In the genomic region with DNA sequence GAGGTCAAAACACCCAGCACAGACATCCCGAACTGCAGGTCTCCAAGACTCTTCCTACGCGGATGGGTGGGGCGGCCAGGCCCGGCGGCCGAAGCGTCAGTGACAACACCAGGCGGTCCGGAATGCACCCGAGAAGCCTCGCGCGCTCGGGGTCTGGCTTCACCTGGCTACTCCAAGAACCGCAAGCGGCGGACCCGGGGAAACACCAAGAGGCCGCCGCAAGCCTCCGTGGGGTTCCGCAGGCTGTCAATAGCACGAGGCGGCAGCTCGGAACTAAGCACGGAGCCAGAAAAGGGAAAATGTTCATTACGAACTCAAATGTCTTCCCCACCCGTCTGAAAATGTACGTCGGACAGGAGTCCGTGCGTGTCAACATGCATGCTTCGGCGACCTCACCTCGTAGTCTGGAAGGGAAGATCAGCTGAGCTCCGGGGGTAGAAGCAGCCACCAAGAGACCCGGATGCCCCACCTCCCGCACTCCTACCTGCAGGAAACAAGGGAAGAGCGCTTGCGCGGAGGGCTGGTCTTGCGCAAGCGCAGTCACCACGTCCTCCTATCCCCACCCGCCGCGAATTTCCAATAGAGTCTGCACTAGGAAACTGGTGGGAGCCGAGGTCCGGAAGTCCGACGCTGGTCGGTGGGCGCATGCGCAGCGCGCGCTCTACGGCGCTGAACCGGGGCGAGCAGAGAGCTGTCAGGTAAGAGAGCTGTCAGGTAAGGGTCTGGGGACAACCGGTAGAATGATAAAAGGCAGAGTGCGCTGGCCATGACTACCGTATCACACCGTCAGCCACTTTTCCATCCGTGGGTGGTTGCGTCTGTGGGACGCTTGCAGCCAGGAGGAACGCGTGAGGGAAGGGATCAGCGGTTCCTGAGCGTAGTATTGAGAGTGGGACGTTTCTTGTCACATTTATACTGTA, we compare ENCODE assay signal across 1 cellular context.
TF ChIP-seq lines count a peak whose summit lies in the region.

A gene (plus strand): TSS at position 646 of the 920 bp plus-strand sequence. CDS start 3,864 bp downstream, outside the sequence.
A gene (minus strand): TSS at position 500 of the 920 bp plus-strand sequence. CDS start 958 bp downstream, outside the sequence.

TF ChIP-seq in HEK293, 187 proteins besides CTCF, POLR2A, EP300 and RAD21 (continued from another document and continues in another):
- TF ChIP-seq, protein P1, sequence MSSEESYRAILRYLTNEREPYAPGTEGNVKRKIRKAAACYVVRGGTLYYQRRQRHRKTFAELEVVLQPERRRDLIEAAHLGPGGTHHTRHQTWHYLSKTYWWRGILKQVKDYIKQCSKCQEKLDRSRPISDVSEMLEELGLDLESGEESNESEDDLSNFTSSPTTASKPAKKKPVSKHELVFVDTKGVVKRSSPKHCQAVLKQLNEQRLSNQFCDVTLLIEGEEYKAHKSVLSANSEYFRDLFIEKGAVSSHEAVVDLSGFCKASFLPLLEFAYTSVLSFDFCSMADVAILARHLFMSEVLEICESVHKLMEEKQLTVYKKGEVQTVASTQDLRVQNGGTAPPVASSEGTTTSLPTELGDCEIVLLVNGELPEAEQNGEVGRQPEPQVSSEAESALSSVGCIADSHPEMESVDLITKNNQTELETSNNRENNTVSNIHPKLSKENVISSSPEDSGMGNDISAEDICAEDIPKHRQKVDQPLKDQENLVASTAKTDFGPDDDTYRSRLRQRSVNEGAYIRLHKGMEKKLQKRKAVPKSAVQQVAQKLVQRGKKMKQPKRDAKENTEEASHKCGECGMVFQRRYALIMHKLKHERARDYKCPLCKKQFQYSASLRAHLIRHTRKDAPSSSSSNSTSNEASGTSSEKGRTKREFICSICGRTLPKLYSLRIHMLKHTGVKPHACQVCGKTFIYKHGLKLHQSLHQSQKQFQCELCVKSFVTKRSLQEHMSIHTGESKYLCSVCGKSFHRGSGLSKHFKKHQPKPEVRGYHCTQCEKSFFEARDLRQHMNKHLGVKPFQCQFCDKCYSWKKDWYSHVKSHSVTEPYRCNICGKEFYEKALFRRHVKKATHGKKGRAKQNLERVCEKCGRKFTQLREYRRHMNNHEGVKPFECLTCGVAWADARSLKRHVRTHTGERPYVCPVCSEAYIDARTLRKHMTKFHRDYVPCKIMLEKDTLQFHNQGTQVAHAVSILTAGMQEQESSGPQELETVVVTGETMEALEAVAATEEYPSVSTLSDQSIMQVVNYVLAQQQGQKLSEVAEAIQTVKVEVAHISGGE (tag by site-specific recombination; conservative IDR thresholded peaks at IDR 0.05; ENCODE audit: low read depth): peak; percentile 72
- TF ChIP-seq ZNF747 (tag by site-specific recombination; IDR thresholded peaks at IDR 0.05): no peak
- TF ChIP-seq ZNF558 (tag by site-specific recombination; IDR thresholded peaks at IDR 0.05): no peak
- TF ChIP-seq, protein P2, sequence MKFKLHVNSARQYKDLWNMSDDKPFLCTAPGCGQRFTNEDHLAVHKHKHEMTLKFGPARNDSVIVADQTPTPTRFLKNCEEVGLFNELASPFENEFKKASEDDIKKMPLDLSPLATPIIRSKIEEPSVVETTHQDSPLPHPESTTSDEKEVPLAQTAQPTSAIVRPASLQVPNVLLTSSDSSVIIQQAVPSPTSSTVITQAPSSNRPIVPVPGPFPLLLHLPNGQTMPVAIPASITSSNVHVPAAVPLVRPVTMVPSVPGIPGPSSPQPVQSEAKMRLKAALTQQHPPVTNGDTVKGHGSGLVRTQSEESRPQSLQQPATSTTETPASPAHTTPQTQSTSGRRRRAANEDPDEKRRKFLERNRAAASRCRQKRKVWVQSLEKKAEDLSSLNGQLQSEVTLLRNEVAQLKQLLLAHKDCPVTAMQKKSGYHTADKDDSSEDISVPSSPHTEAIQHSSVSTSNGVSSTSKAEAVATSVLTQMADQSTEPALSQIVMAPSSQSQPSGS (tag by site-specific recombination; IDR thresholded peaks at IDR 0.05; ENCODE audit: low read depth): no peak
- TF ChIP-seq, protein P3, sequence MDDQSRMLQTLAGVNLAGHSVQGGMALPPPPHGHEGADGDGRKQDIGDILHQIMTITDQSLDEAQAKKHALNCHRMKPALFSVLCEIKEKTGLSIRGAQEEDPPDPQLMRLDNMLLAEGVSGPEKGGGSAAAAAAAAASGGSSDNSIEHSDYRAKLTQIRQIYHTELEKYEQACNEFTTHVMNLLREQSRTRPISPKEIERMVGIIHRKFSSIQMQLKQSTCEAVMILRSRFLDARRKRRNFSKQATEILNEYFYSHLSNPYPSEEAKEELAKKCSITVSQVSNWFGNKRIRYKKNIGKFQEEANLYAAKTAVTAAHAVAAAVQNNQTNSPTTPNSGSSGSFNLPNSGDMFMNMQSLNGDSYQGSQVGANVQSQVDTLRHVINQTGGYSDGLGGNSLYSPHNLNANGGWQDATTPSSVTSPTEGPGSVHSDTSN (CRISPR knock-in tag; IDR thresholded peaks at IDR 0.05): no peak
- TF ChIP-seq ZNF391 (tag by site-specific recombination; IDR thresholded peaks at IDR 0.05; ENCODE audit: borderline replicate concordance, low read depth): no peak
- TF ChIP-seq GLIS1 (tag by site-specific recombination; IDR thresholded peaks at IDR 0.05): peak; percentile 80
- TF ChIP-seq ZNF133 (tag by site-specific recombination; IDR thresholded peaks at IDR 0.05): no peak
- TF ChIP-seq ZNF510 (tag by site-specific recombination; IDR thresholded peaks at IDR 0.05; ENCODE audit: insufficient replicate concordance): no peak
- TF ChIP-seq ZBTB7A (tag by site-specific recombination; IDR thresholded peaks at IDR 0.05; ENCODE audit: low read depth): no peak
- TF ChIP-seq, protein P4, sequence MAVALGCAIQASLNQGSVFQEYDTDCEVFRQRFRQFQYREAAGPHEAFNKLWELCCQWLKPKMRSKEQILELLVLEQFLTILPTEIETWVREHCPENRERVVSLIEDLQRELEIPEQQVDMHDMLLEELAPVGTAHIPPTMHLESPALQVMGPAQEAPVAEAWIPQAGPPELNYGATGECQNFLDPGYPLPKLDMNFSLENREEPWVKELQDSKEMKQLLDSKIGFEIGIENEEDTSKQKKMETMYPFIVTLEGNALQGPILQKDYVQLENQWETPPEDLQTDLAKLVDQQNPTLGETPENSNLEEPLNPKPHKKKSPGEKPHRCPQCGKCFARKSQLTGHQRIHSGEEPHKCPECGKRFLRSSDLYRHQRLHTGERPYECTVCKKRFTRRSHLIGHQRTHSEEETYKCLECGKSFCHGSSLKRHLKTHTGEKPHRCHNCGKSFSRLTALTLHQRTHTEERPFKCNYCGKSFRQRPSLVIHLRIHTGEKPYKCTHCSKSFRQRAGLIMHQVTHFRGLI (tag by site-specific recombination; IDR thresholded peaks at IDR 0.05): no peak
- TF ChIP-seq, protein P5, sequence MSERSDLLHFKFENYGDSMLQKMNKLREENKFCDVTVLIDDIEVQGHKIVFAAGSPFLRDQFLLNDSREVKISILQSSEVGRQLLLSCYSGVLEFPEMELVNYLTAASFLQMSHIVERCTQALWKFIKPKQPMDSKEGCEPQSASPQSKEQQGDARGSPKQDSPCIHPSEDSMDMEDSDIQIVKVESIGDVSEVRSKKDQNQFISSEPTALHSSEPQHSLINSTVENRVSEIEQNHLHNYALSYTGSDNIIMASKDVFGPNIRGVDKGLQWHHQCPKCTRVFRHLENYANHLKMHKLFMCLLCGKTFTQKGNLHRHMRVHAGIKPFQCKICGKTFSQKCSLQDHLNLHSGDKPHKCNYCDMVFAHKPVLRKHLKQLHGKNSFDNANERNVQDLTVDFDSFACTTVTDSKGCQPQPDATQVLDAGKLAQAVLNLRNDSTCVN (tag by site-specific recombination; optimal IDR thresholded peaks at IDR 0.05): peak; percentile 41
- TF ChIP-seq, protein P6, sequence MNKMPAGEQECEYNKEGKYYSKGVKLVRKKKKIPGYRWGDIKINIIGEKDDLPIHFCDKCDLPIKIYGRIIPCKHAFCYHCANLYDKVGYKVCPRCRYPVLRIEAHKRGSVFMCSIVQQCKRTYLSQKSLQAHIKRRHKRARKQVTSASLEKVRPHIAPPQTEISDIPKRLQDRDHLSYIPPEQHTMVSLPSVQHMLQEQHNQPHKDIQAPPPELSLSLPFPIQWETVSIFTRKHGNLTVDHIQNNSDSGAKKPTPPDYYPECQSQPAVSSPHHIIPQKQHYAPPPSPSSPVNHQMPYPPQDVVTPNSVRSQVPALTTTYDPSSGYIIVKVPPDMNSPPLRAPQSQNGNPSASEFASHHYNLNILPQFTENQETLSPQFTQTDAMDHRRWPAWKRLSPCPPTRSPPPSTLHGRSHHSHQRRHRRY (tag by site-specific recombination; IDR thresholded peaks at IDR 0.05): no peak
- no peak for TF ChIP-seq ZNF214 (tag by site-specific recombination; IDR thresholded peaks at IDR 0.05; ENCODE audit: borderline replicate concordance)
- TF ChIP-seq, protein P7, sequence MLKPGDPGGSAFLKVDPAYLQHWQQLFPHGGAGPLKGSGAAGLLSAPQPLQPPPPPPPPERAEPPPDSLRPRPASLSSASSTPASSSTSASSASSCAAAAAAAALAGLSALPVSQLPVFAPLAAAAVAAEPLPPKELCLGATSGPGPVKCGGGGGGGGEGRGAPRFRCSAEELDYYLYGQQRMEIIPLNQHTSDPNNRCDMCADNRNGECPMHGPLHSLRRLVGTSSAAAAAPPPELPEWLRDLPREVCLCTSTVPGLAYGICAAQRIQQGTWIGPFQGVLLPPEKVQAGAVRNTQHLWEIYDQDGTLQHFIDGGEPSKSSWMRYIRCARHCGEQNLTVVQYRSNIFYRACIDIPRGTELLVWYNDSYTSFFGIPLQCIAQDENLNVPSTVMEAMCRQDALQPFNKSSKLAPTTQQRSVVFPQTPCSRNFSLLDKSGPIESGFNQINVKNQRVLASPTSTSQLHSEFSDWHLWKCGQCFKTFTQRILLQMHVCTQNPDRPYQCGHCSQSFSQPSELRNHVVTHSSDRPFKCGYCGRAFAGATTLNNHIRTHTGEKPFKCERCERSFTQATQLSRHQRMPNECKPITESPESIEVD (tag by site-specific recombination; IDR thresholded peaks at IDR 0.05): no peak
- TF ChIP-seq, protein P8, sequence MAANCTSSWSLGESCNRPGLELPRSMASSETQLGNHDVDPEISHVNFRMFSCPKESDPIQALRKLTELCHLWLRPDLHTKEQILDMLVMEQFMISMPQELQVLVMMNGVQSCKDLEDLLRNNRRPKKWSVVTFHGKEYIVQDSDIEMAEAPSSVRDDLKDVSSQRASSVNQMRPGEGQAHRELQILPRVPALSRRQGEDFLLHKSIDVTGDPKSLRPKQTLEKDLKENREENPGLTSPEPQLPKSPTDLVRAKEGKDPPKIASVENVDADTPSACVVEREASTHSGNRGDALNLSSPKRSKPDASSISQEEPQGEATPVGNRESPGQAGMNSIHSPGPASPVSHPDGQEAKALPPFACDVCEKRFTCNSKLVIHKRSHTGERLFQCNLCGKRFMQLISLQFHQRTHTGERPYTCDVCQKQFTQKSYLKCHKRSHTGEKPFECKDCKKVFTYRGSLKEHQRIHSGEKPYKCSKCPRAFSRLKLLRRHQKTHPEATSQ (tag by site-specific recombination; IDR thresholded peaks at IDR 0.05): no peak
- 0 out of 2 replicates have a peak, but pooled peaks have one; percentile 40 for TF ChIP-seq HOXC10 (CRISPR knock-in tag; IDR thresholded peaks at IDR 0.05)
- TF ChIP-seq GLI4 (tag by site-specific recombination; IDR thresholded peaks at IDR 0.05): no peak
- TF ChIP-seq ZFP69B (tag by site-specific recombination; IDR thresholded peaks at IDR 0.05): 0 out of 2 replicates have a peak, but pooled peaks have one; percentile 22
- TF ChIP-seq ZNF404 (tag by site-specific recombination; IDR thresholded peaks at IDR 0.05): no peak
- no peak for TF ChIP-seq ZNF530 (tag by site-specific recombination; IDR thresholded peaks at IDR 0.05; ENCODE audit: low read depth)
- no peak for TF ChIP-seq ZNF791 (tag by site-specific recombination; IDR thresholded peaks at IDR 0.05)
- TF ChIP-seq MEIS1 (CRISPR knock-in tag; IDR thresholded peaks at IDR 0.05; ENCODE audit: borderline replicate concordance): no peak
- no peak for TF ChIP-seq ZNF837 (tag by site-specific recombination; IDR thresholded peaks at IDR 0.05)
- no peak for TF ChIP-seq OSR2 (tag by site-specific recombination; IDR thresholded peaks at IDR 0.05)
- TF ChIP-seq, protein P9, sequence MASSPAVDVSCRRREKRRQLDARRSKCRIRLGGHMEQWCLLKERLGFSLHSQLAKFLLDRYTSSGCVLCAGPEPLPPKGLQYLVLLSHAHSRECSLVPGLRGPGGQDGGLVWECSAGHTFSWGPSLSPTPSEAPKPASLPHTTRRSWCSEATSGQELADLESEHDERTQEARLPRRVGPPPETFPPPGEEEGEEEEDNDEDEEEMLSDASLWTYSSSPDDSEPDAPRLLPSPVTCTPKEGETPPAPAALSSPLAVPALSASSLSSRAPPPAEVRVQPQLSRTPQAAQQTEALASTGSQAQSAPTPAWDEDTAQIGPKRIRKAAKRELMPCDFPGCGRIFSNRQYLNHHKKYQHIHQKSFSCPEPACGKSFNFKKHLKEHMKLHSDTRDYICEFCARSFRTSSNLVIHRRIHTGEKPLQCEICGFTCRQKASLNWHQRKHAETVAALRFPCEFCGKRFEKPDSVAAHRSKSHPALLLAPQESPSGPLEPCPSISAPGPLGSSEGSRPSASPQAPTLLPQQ (tag by site-specific recombination; IDR thresholded peaks at IDR 0.05): 0 out of 2 replicates have a peak, but pooled peaks have one; percentile 53
- no peak for TF ChIP-seq ZNF433 (tag by site-specific recombination; IDR thresholded peaks at IDR 0.05; ENCODE audit: low read depth)
- no peak for TF ChIP-seq FEZF1 (tag by site-specific recombination; IDR thresholded peaks at IDR 0.05)
- TF ChIP-seq ZSCAN30 (tag by site-specific recombination; IDR thresholded peaks at IDR 0.05): peak; percentile 43; the same call in 1 of the 2 replicates
- TF ChIP-seq, protein P10, sequence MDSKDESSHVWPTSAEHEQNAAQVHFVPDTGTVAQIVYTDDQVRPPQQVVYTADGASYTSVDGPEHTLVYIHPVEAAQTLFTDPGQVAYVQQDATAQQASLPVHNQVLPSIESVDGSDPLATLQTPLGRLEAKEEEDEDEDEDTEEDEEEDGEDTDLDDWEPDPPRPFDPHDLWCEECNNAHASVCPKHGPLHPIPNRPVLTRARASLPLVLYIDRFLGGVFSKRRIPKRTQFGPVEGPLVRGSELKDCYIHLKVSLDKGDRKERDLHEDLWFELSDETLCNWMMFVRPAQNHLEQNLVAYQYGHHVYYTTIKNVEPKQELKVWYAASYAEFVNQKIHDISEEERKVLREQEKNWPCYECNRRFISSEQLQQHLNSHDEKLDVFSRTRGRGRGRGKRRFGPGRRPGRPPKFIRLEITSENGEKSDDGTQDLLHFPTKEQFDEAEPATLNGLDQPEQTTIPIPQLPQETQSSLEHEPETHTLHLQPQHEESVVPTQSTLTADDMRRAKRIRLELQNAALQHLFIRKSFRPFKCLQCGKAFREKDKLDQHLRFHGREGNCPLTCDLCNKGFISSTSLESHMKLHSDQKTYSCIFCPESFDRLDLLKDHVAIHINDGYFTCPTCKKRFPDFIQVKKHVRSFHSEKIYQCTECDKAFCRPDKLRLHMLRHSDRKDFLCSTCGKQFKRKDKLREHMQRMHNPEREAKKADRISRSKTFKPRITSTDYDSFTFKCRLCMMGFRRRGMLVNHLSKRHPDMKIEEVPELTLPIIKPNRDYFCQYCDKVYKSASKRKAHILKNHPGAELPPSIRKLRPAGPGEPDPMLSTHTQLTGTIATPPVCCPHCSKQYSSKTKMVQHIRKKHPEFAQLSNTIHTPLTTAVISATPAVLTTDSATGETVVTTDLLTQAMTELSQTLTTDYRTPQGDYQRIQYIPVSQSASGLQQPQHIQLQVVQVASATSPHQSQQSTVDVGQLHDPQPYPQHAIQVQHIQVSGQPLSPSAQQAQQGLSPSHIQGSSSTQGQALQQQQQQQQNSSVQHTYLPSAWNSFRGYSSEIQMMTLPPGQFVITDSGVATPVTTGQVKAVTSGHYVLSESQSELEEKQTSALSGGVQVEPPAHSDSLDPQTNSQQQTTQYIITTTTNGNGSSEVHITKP (tag by site-specific recombination; IDR thresholded peaks at IDR 0.05): peak; percentile 74
- peak; percentile 68 for TF ChIP-seq ZBTB20 (tag by site-specific recombination; IDR thresholded peaks at IDR 0.05)
- TF ChIP-seq ZBTB1 (tag by site-specific recombination; IDR thresholded peaks at IDR 0.05): no peak
- TF ChIP-seq GLIS2 (tag by site-specific recombination; IDR thresholded peaks at IDR 0.05): peak; percentile 88
- no peak for TF ChIP-seq ZNF48 (tag by site-specific recombination; IDR thresholded peaks at IDR 0.05)
- TF ChIP-seq ZNF777 (tag by site-specific recombination; IDR thresholded peaks at IDR 0.05; ENCODE audit: borderline replicate concordance): peak; percentile 50; the same call in 1 of the 2 replicates
